Comparison of ENCODE assay signal across 21 cellular contexts in the genomic region with DNA sequence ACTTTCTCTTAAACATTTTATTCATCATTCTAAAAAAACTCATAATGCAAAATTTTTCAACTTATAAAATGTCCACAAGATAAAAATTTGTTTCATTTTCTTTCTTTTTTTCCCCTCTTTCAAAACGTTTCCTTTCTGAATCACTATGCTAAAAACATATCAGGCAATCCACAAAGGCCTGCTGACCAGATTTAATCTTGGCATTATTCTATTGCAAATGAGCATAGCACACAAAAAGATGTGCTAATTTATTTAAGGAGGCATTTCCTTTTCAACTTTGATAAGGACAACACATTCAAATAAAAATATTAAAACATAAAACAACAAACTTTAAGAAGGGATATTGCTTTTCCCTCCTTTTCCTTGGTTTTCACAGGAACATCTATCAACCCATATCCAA.
"Had no signal": no experiment of that assay in that cellular context is flagged by ENCODE, and none has a peak within 500 bp of the region (broad histone marks: within the 10 kb centered on the region; RNA-seq: fewer than 3 reads in every experiment).

No MANE protein-coding gene starts in this region.

- H3K27ac Mint-ChIP-seq: mesothelial cell of epicardium; naive thymus-derived CD8-positive, alpha-beta T cell had no signal

- H3K36me3 Mint-ChIP-seq: mesothelial cell of epicardium; naive B cell; naive thymus-derived CD8-positive, alpha-beta T cell had no signal

- H3K9me3 Mint-ChIP-seq: mesothelial cell of epicardium; naive B cell; naive thymus-derived CD8-positive, alpha-beta T cell had no signal

- H3K27me3 ChIP-seq: gastrocnemius medialis had no signal

- H3K36me3 ChIP-seq: esophagus muscularis mucosa, gastrocnemius medialis, heart right ventricle, left lung, lower lobe of right lung had no signal

- H3K9me3 ChIP-seq: esophagus muscularis mucosa, gastrocnemius medialis, heart right ventricle, left lung, lower lobe of right lung, mucosa of descending colon had no signal

- H3K4me3 ChIP-seq: coronary artery, dorsolateral prefrontal cortex, esophagus muscularis mucosa, gastrocnemius medialis, heart right ventricle, left lung, lower lobe of right lung, mucosa of descending colon had no signal

- H3K4me1 Mint-ChIP-seq: mesothelial cell of epicardium; naive B cell; naive thymus-derived CD8-positive, alpha-beta T cell had no signal

- H3K4me1 ChIP-seq: esophagus muscularis mucosa, gastrocnemius medialis, heart right ventricle, left lung, lower lobe of right lung had no signal

- H3K27ac ChIP-seq: coronary artery, dorsolateral prefrontal cortex, esophagus muscularis mucosa, gastrocnemius medialis, heart right ventricle, left lung, lower lobe of right lung had no signal

- DNase-seq: dermis blood vessel endothelial cell; dorsolateral prefrontal cortex; effector CD4-positive, alpha-beta T cell; effector memory CD4-positive, alpha-beta T cell; foreskin melanocyte; gastrocnemius medialis; glutamatergic neuron; head of caudate nucleus; heart right ventricle; hippocampal formation; left cardiac atrium; left lung; left ventricle myocardium superior; lower lobe of right lung; mesenchymal stem cell; mucosa of descending colon; naive B cell; naive thymus-derived CD8-positive, alpha-beta T cell had no signal

- H3K4me3 Mint-ChIP-seq: mesothelial cell of epicardium; naive B cell; naive thymus-derived CD8-positive, alpha-beta T cell had no signal

- ATAC-seq: gastrocnemius medialis; heart right ventricle; left cardiac atrium; left lung; left ventricle myocardium superior; lower lobe of right lung; mucosa of descending colon; naive thymus-derived CD8-positive, alpha-beta T cell had no signal
